19 cellular contexts compared by ENCODE assay signal in the genomic region with DNA sequence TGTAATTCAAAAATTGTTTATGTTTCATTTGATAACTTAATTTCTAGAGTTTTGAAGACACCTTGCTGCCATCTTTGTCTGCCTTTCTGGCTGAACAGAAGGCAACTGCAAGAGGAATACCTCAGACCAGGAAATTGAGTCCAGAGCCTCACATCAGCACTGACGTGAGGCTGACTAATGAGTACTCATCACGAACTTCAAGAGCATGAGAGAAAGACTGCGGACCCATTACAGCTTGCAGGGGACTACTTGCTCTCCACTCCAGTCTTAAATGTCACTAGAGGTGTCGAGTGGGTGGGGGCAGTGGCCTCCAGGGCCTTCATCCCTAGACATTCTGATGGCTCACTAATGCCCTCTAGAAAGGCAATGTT.
"Had no signal": no experiment of that assay in that cellular context is flagged by ENCODE, and none has a peak within 500 bp of the region (broad histone marks: within the 10 kb centered on the region; RNA-seq: fewer than 3 reads in every experiment).

No MANE protein-coding gene starts in this region.

- H3K27me3 ChIP-seq: hepatocyte, pancreas, tibial nerve, uterus had no signal

- H3K4me3 Mint-ChIP-seq: activated CD4-positive, alpha-beta T cell treated with anti-CD3 and anti-CD28 coated beads, Interleukin-2, amount 10 ng/mL, durations not matched to agents 7 days and 5 days; dendritic cell treated with granulocyte-macrophage colony-stimulating factor and Interleukin-4, amounts not matched to agents 40 ng/mL and 50 ng/mL, for 4 days; naive thymus-derived CD8-positive, alpha-beta T cell had no signal

- H3K4me1 ChIP-seq: tibial nerve, uterus had no signal

- H3K4me1 Mint-ChIP-seq: activated CD4-positive, alpha-beta T cell treated with anti-CD3 and anti-CD28 coated beads, Interleukin-2, amount 10 ng/mL, durations not matched to agents 7 days and 5 days; naive thymus-derived CD8-positive, alpha-beta T cell had no signal

- H3K79me2 ChIP-seq: hepatocyte had no signal

- H3K36me3 ChIP-seq: pancreas, tibial nerve, uterus had no signal

- H3K27ac ChIP-seq: hepatocyte, pancreas, skin epidermis, tibial nerve, uterus had no signal

- DNase-seq: activated CD4-positive, alpha-beta T cell treated with anti-CD3 and anti-CD28 coated beads, Interleukin-2, amount 10 ng/mL, durations not matched to agents 7 days and 5 days; activated CD4-positive, CD25-positive, alpha-beta regulatory T cell; activated CD8-positive, alpha-beta memory T cell treated with anti-CD3 and anti-CD28 coated beads for 24 hours; activated naive CD4-positive, alpha-beta T cell treated with Interleukin-2 at 50 U/mL for 16 hours; anterior cingulate cortex; islet precursor cell; naive thymus-derived CD8-positive, alpha-beta T cell; pancreas; stimulated activated CD4-positive, alpha-beta T cell treated with anti-CD3 and anti-CD28 coated beads, Interleukin-15, amount 100 ng/mL, for 24 hours; stimulated activated CD4-positive, alpha-beta T cell treated with anti-CD3 and anti-CD28 coated beads, Interleukin-4, amount 100 ng/mL, for 24 hours; stimulated activated CD8-positive, alpha-beta memory T cell treated with anti-CD3 and anti-CD28 coated beads, Interleukin-4, amount 100 ng/mL, for 48 hours; stimulated activated naive CD4-positive, alpha-beta T cell treated with Interleukin-2 at 50 U/mL for 16 hours; substantia nigra; T-helper 2 cell; uterus had no signal

- H3K9me3 Mint-ChIP-seq: activated CD4-positive, alpha-beta T cell treated with anti-CD3 and anti-CD28 coated beads, Interleukin-2, amount 10 ng/mL, durations not matched to agents 7 days and 5 days; dendritic cell treated with granulocyte-macrophage colony-stimulating factor and Interleukin-4, amounts not matched to agents 40 ng/mL and 50 ng/mL, for 4 days had no signal

- H3K27ac Mint-ChIP-seq: activated CD4-positive, alpha-beta T cell treated with anti-CD3 and anti-CD28 coated beads, Interleukin-2, amount 10 ng/mL, durations not matched to agents 7 days and 5 days; dendritic cell treated with granulocyte-macrophage colony-stimulating factor and Interleukin-4, amounts not matched to agents 40 ng/mL and 50 ng/mL, for 4 days; naive thymus-derived CD8-positive, alpha-beta T cell had no signal

- H3K9me3 ChIP-seq: pancreas, tibial nerve, uterus had no signal

- ATAC-seq: naive thymus-derived CD8-positive, alpha-beta T cell; pancreas had no signal

- H3K4me2 ChIP-seq: hepatocyte had no signal

- H3K4me3 ChIP-seq: hepatocyte, pancreas, skin epidermis, tibial nerve, uterus had no signal

- H2AFZ ChIP-seq: hepatocyte had no signal

- H3K36me3 Mint-ChIP-seq: naive thymus-derived CD8-positive, alpha-beta T cell had no signal
